ENCODE assay signal across 10 cellular contexts in genomic region chr3:120738006-120738405, GRCh38. TPM values are rescaled to one million over a fixed set of nuclear protein-coding genes. Genes with fewer than 3 reads are reported as not detected.
DNase-seq lines count a peak whose midpoint lies in the region; ATAC-seq lines count a peak whose summit lies in the region.
"Not testable (repeated sequence)": the region's sequence is repeated elsewhere in the genome, so short reads cannot be mapped to it uniquely, and the experiment has no call there.
"Had no signal": no experiment of that assay in that cellular context is flagged by ENCODE, and none has a peak within 500 bp of the region (broad histone marks: within the 10 kb centered on the region; RNA-seq: fewer than 3 reads in every experiment).

No MANE protein-coding gene starts in this region.

- H3K27me3 ChIP-seq in CD4-positive, CD25-positive, alpha-beta regulatory T cell (ENCODE audit: control insufficient read depth, insufficient read depth, low read length); mesenchymal stem cell (ENCODE audit: control insufficient read depth in 1 of 2, insufficient read depth in 1 of 2, low read length in 2 of 2): not testable (repeated sequence)

- not testable (repeated sequence) for H2BK120ac ChIP-seq in mesenchymal stem cell (ENCODE audit: low read depth, low read length)

- not testable (repeated sequence) for H3K9me3 ChIP-seq in CD4-positive, CD25-positive, alpha-beta regulatory T cell (ENCODE audit: control insufficient read depth in 2 of 2, low read length in 2 of 2); T-helper 17 cell (ENCODE audit: control insufficient read depth, low read length, poor library complexity, severe bottlenecking); mesenchymal stem cell (ENCODE audit: control insufficient read depth, low read length)

- ATAC-seq in CD4-positive, CD25-positive, alpha-beta regulatory T cell (ENCODE audit: low read depth in 2 of 2); T-helper 17 cell; activated CD4-positive, alpha-beta T cell treated with anti-CD3 and anti-CD28 coated beads for 36 hours: not testable (repeated sequence)

- H2BK15ac ChIP-seq in mesenchymal stem cell (ENCODE audit: low read depth, poor library complexity, severe bottlenecking): not testable (repeated sequence)

- H3K9ac ChIP-seq in mesenchymal stem cell (ENCODE audit: low read length): not testable (repeated sequence)

- H3K4me1 Mint-ChIP-seq in CD4-positive, CD25-positive, alpha-beta regulatory T cell: peaks cover 7 to 26% (median 13%) of the 10 kb centered on the region in 4 donors
- H3K4me1 Mint-ChIP-seq in T-helper 17 cell: peaks cover 12% of the 10 kb centered on the region
- not testable (repeated sequence) for H3K4me1 Mint-ChIP-seq in activated CD4-positive, alpha-beta T cell treated with anti-CD3 and anti-CD28 coated beads for 36 hours
- peaks cover 24% of the 10 kb centered on the region for H3K4me1 Mint-ChIP-seq in activated CD4-positive, alpha-beta memory T cell treated with anti-CD3 and anti-CD28 coated beads, Interleukin-2, amount 10 ng/mL, durations not matched to agents 7 days and 5 days

- H3K4me1 ChIP-seq in CD4-positive, CD25-positive, alpha-beta regulatory T cell (ENCODE audit: control insufficient read depth, insufficient read depth, low read length, poor library complexity, severe bottlenecking): peaks cover 11% of the 10 kb centered on the region
- not testable (repeated sequence) for H3K4me1 ChIP-seq in mesenchymal stem cell (ENCODE audit: control insufficient read depth, insufficient read depth, low read depth, low read length)

- H3K36me3 Mint-ChIP-seq in CD4-positive, CD25-positive, alpha-beta regulatory T cell; T-helper 17 cell (ENCODE audit: low read depth): not testable (repeated sequence)
- H3K36me3 Mint-ChIP-seq in activated CD4-positive, alpha-beta T cell treated with anti-CD3 and anti-CD28 coated beads for 36 hours (ENCODE audit: low read depth): peaks cover 38% of the 10 kb centered on the region
- H3K36me3 Mint-ChIP-seq in activated CD4-positive, alpha-beta memory T cell treated with anti-CD3 and anti-CD28 coated beads, Interleukin-2, amount 10 ng/mL, durations not matched to agents 7 days and 5 days (ENCODE audit: low read depth): peaks cover 37% of the 10 kb centered on the region

- H3K9me3 Mint-ChIP-seq in CD4-positive, CD25-positive, alpha-beta regulatory T cell; activated CD4-positive, alpha-beta T cell treated with anti-CD3 and anti-CD28 coated beads for 36 hours (ENCODE audit: low read depth): not testable (repeated sequence)
- peaks cover 18% of the 10 kb centered on the region for H3K9me3 Mint-ChIP-seq in activated CD4-positive, alpha-beta memory T cell treated with anti-CD3 and anti-CD28 coated beads, Interleukin-2, amount 10 ng/mL, durations not matched to agents 7 days and 5 days

- not testable (repeated sequence) for H4K91ac ChIP-seq in mesenchymal stem cell (ENCODE audit: low read length)

- not testable (repeated sequence) for H3K23ac ChIP-seq in mesenchymal stem cell (ENCODE audit: low read length in 2 of 2)

- H2BK12ac ChIP-seq in mesenchymal stem cell (ENCODE audit: low read length in 2 of 2): not testable (repeated sequence)

- H2AK5ac ChIP-seq in mesenchymal stem cell (ENCODE audit: low read length, severe bottlenecking): not testable (repeated sequence)

- H4K8ac ChIP-seq in mesenchymal stem cell (ENCODE audit: low read length): peak overlapping the region; percentile 75

- peaks cover 12% of the 10 kb centered on the region for H3K79me1 ChIP-seq in mesenchymal stem cell (replicated peaks; ENCODE audit: low read length, poor library complexity, severe bottlenecking)

- not testable (repeated sequence) for H2AFZ ChIP-seq in mesenchymal stem cell (ENCODE audit: low read depth, low read length)

- 98% methylated on average over 8 of the region's 8 CpGs for WGBS in mesenchymal stem cell

- H3K4me3 ChIP-seq in CD4-positive, CD25-positive, alpha-beta regulatory T cell (ENCODE audit: low read depth, low read length); mesenchymal stem cell (ENCODE audit: insufficient read depth in 1 of 2, low read depth in 1 of 2, low read length in 2 of 2): not testable (repeated sequence)

- not testable (repeated sequence) for H3K18ac ChIP-seq in mesenchymal stem cell (ENCODE audit: low read depth in 1 of 2, low read length in 2 of 2)

- H3K27me3 Mint-ChIP-seq in CD4-positive, CD25-positive, alpha-beta regulatory T cell; T-helper 17 cell; activated CD4-positive, alpha-beta T cell treated with anti-CD3 and anti-CD28 coated beads for 36 hours; activated CD4-positive, alpha-beta memory T cell treated with anti-CD3 and anti-CD28 coated beads, Interleukin-2, amount 10 ng/mL, durations not matched to agents 7 days and 5 days: not testable (repeated sequence)

- not testable (repeated sequence) for H2BK5ac ChIP-seq in mesenchymal stem cell (ENCODE audit: low read depth, low read length, poor library complexity, severe bottlenecking)

- H3K4me3 Mint-ChIP-seq in CD4-positive, CD25-positive, alpha-beta regulatory T cell: peak overlapping the region in 1 of 4 donors; percentile 4
- H3K4me3 Mint-ChIP-seq in T-helper 17 cell; activated CD4-positive, alpha-beta T cell treated with anti-CD3 and anti-CD28 coated beads for 36 hours; activated CD4-positive, alpha-beta memory T cell treated with anti-CD3 and anti-CD28 coated beads, Interleukin-2, amount 10 ng/mL, durations not matched to agents 7 days and 5 days: not testable (repeated sequence)

- DNase-seq in CD4-positive, CD25-positive, alpha-beta regulatory T cell: peak in 2 of 3 donors; percentile 14 to 59
- not testable (repeated sequence) for DNase-seq in T-helper 17 cell, mesenchymal stem cell
- peak; percentile 11 for DNase-seq in activated CD4-positive, alpha-beta T cell treated with anti-CD3 and anti-CD28 coated beads for 36 hours
- peak; percentile 73 for DNase-seq in activated CD4-positive, alpha-beta memory T cell treated with anti-CD3 and anti-CD28 coated beads, Interleukin-2, amount 10 ng/mL, durations not matched to agents 7 days and 5 days
- peak; percentile 1 for DNase-seq in activated T-cell treated with anti-CD3 and anti-CD28 coated beads for 1 hour (ENCODE audit: low read depth)
- peak; percentile 6 for DNase-seq in central memory CD4-positive, alpha-beta T cell

- intact Hi-C loops in activated CD4-positive, alpha-beta T cell treated with anti-CD3 and anti-CD28 coated beads for 36 hours (cut with DNase I, micrococcal nuclease): not testable (repeated sequence)

- CTCF ChIA-PET in activated CD4-positive, alpha-beta T cell treated with anti-CD3 and anti-CD28 coated beads for 36 hours (lab: Charles Lee): not testable (repeated sequence)
- CTCF ChIA-PET in activated CD4-positive, alpha-beta memory T cell treated with anti-CD3 and anti-CD28 coated beads, Interleukin-2, amount 10 ng/mL, durations not matched to agents 7 days and 5 days (lab: Charles Lee): interaction anchor here (1.0 kb wide), 1 partner anchor 57 kb away, joined by 4 read pairs; no protein-coding TSS in a partner anchor

- H3K36me3 ChIP-seq in CD4-positive, CD25-positive, alpha-beta regulatory T cell (ENCODE audit: control insufficient read depth, insufficient read depth, low read length): not testable (repeated sequence)
- peaks cover 10 to 15% of the 10 kb centered on the region in 2 experiments for H3K36me3 ChIP-seq in mesenchymal stem cell (ENCODE audit: control insufficient read depth in 1 of 2, insufficient read depth in 2 of 2, low read depth in 1 of 2, low read length in 2 of 2)

- not testable (repeated sequence) for H3K4ac ChIP-seq in mesenchymal stem cell (ENCODE audit: low read depth in 1 of 2, low read length in 2 of 2)

- H3K14ac ChIP-seq in mesenchymal stem cell (ENCODE audit: low read length in 2 of 2): not testable (repeated sequence)

- H3K27ac Mint-ChIP-seq in CD4-positive, CD25-positive, alpha-beta regulatory T cell; activated CD4-positive, alpha-beta T cell treated with anti-CD3 and anti-CD28 coated beads for 36 hours: not testable (repeated sequence)
- peak overlapping the region; percentile 37 for H3K27ac Mint-ChIP-seq in T-helper 17 cell
- H3K27ac Mint-ChIP-seq in activated CD4-positive, alpha-beta memory T cell treated with anti-CD3 and anti-CD28 coated beads, Interleukin-2, amount 10 ng/mL, durations not matched to agents 7 days and 5 days: peak overlapping the region; percentile 63

- POLR2A ChIA-PET in activated CD4-positive, alpha-beta T cell treated with anti-CD3 and anti-CD28 coated beads for 36 hours (lab: Charles Lee): not testable (repeated sequence)
- POLR2A ChIA-PET in activated CD4-positive, alpha-beta memory T cell treated with anti-CD3 and anti-CD28 coated beads, Interleukin-2, amount 10 ng/mL, durations not matched to agents 7 days and 5 days (lab: Charles Lee): interaction anchor here (1.1 to 6.3 kb wide), 4 partner anchors 10 to 142 kb away, joined by 4 to 69 read pairs (median 8); partner anchors contain the start of gene NDUFB4

- not testable (repeated sequence) for H3K27ac ChIP-seq in CD4-positive, CD25-positive, alpha-beta regulatory T cell (ENCODE audit: insufficient read depth, low read length, poor library complexity, severe bottlenecking); mesenchymal stem cell (ENCODE audit: low read length, poor library complexity, severe bottlenecking)

- not testable (repeated sequence) for H3K4me2 ChIP-seq in mesenchymal stem cell (ENCODE audit: low read length, poor library complexity, severe bottlenecking)

RNA-seq across cellular contexts. Expression of gene RABL3, which starts 4.3 kb away (rescaled TPM):
- 16.3 TPM for total RNA-seq in CD4-positive, CD25-positive, alpha-beta regulatory T cell
- polyA plus RNA-seq in CD4-positive, CD25-positive, alpha-beta regulatory T cell: 10 to 100 TPM; 45.5 to 53.0 (median 48.8) TPM
- total RNA-seq in T-helper 17 cell: 10 to 100 TPM; 17.3 to 17.8 TPM
- total RNA-seq in activated CD4-positive, alpha-beta T cell treated with anti-CD3 and anti-CD28 coated beads for 36 hours: 10 to 100 TPM; 35.5 to 37.8 TPM
- total RNA-seq in activated CD4-positive, alpha-beta memory T cell treated with anti-CD3 and anti-CD28 coated beads, Interleukin-2, amount 10 ng/mL, durations not matched to agents 7 days and 5 days: 10 to 100 TPM; 22.3 to 24.7 TPM
- 14.8 TPM for polyA plus RNA-seq in mesenchymal stem cell (2013, experiment 1 of 2)
- polyA plus RNA-seq in mesenchymal stem cell (2013, experiment 2 of 2): 13.9 TPM

RNA-seq across cellular contexts. Expression of gene GTF2E1, which starts 4.5 kb away (rescaled TPM):
- total RNA-seq in CD4-positive, CD25-positive, alpha-beta regulatory T cell: 14.7 TPM
- 10 to 100 TPM; 16.6 to 23.1 (median 20.2) TPM for polyA plus RNA-seq in CD4-positive, CD25-positive, alpha-beta regulatory T cell
- total RNA-seq in T-helper 17 cell: 10 to 100 TPM in 1 of 2 donors, 1 to 10 TPM in 1; 9.6 to 11.4 TPM
- total RNA-seq in activated CD4-positive, alpha-beta T cell treated with anti-CD3 and anti-CD28 coated beads for 36 hours: 10 to 100 TPM; 26.1 to 27.0 TPM
- total RNA-seq in activated CD4-positive, alpha-beta memory T cell treated with anti-CD3 and anti-CD28 coated beads, Interleukin-2, amount 10 ng/mL, durations not matched to agents 7 days and 5 days: 10 to 100 TPM; 28.7 to 34.5 TPM
- polyA plus RNA-seq in mesenchymal stem cell (2013, experiment 1 of 2): 18.7 TPM
- polyA plus RNA-seq in mesenchymal stem cell (2013, experiment 2 of 2): 18.4 TPM

RNA-seq across cellular contexts. Expression of gene HGD, which starts 56.0 kb away (rescaled TPM):
- total RNA-seq in CD4-positive, CD25-positive, alpha-beta regulatory T cell: 4.7 TPM
- polyA plus RNA-seq in CD4-positive, CD25-positive, alpha-beta regulatory T cell: under 1 TPM in 1 of 4 donors, not detected in 3; 0.25 TPM
- 10 to 100 TPM in 1 of 2 donors, 1 to 10 TPM in 1; 2.8 to 19.1 TPM for total RNA-seq in T-helper 17 cell
- under 1 TPM; 0.16 to 0.58 TPM for total RNA-seq in activated CD4-positive, alpha-beta T cell treated with anti-CD3 and anti-CD28 coated beads for 36 hours
- under 1 TPM; 0.43 to 0.96 TPM for total RNA-seq in activated CD4-positive, alpha-beta memory T cell treated with anti-CD3 and anti-CD28 coated beads, Interleukin-2, amount 10 ng/mL, durations not matched to agents 7 days and 5 days
- polyA plus RNA-seq in mesenchymal stem cell (2013, experiment 1 of 2): 0.12 TPM
- 0.07 TPM for polyA plus RNA-seq in mesenchymal stem cell (2013, experiment 2 of 2)
- total RNA-seq: Daoy, G401, GM23338 had no signal
- polyA plus RNA-seq: GM23338 had no signal
